8 cellular contexts compared by ENCODE assay signal in the genomic region with DNA sequence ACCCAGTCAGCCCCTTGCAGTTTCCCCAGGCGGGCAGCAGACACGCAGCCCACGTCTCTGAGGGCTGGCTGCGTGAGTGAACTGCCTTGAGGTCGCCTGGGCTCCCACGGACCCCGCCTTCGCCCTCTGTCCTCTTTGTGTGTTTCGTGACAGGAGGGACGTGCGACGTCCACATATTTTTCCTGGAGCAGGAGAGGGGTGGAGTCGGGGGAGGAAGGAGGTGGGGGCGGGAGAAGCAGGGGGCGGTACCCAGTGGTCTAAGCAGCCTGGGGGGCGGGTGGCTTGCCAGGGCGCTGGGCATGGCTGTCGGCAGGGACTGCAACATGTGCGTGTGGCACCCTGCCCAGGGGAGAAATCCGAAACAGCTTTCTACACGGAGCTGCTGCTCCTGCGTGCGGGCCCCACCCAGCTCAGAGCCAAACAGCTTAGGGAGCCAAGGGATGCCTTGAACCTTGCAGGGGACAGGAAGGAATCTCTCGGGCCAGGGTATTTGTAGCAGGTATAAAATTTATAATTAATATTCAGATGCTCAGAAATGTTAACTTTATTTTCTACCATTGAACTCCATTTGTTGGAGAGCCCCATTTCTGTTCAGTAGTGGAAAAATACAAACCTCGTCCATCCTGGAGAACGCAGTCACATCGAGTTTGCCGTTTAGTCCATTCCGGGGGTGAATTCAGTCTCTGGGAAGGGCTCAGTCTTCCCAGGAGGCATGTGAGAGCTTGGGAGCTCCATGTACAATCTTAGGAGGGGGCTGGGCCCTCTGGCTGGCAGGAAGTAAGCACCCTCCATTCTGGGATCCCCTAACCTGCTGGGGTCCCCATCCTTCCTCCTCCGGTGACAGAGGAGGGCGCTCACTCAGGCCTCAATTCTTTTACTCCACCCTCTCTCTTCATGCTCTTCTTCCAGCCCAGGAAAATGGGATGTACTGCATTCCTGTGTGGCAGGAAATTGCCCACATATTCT.
DNase-seq lines count a peak whose midpoint lies in the region; ATAC-seq, FAIRE-seq and TF ChIP-seq lines count a peak whose summit lies in the region.

No MANE protein-coding gene starts in this region.

- H3K4me1 ChIP-seq in Peyer's patch (peaks cover 0 to 9% (median 0%) of the 10 kb centered on the region in 4 donors), H1 (replicated peaks in 1 of 4; ENCODE audit: control insufficient read depth in 3 of 4, insufficient read depth in 4 of 4, low read length in 3 of 4) (peaks cover 5 to 16% (median 10%) of the 10 kb centered on the region in 4 experiments), thyroid gland (peaks cover 6 to 16% of the 10 kb centered on the region in 2 donors)

- WGBS in H1 (ENCODE audit: extremely low coverage in 1 of 2, insufficient coverage in 1 of 2, insufficient read length in 1 of 2, insufficient replicate concordance in 2 of 2, low coverage in 1 of 2, low lambda C conversion rate in 2 of 2, missing lambda C conversion rate in 1 of 2), 2 experiments = 14% methylated on average over 20 of the region's 31 CpGs; no CpG with 5 or more reads in 1 of the 2 experiments
- WGBS in thyroid gland, 2 donors = 5 to 8% methylated on average over 17 to 25 of the region's 31 CpGs

- H3K14ac ChIP-seq in H1 (ENCODE audit: insufficient read length) = no peak overlapping the region

- H3K27ac ChIP-seq in Peyer's patch (peak overlapping the region in 3 of 4 donors; percentile 11 to 48 (median 41)), H1 (ENCODE audit: low read depth, low read length) (no peak overlapping the region), thyroid gland (peak overlapping the region in 2 of 3 donors; percentile 52 to 55)

- no peaks in the 10 kb centered on the region for H4K20me1 ChIP-seq in H1 (replicated peaks in 1 of 2; ENCODE audit: control insufficient read depth in 1 of 2, insufficient read depth in 2 of 2, low read length in 2 of 2)

- no peaks in the 10 kb centered on the region for H3K79me2 ChIP-seq in H1 (ENCODE audit: control insufficient read depth in 1 of 2, insufficient read depth in 2 of 2, low read length in 2 of 2)

- no peak overlapping the region for H4K5ac ChIP-seq in H1 (ENCODE audit: insufficient read length, low read depth, low read length)

- intact Hi-C loops in thyroid gland (cut with DNase I) = no loop called here

- POLR2A ChIA-PET in H1 (lab: Charles Lee; ENCODE audit: partially characterized antibody) = interaction anchor here (0.9 kb wide), 1 partner anchor 189 kb away, joined by 3 read pairs; no protein-coding TSS in a partner anchor

- DNase-seq in 8988T = peak; percentile 50
- peak in 1 of 3 donors; percentile 58 for DNase-seq in Peyer's patch
- no peak for DNase-seq in H1 (ENCODE audit: low read depth in 1 of 2, low spot score in 2 of 2)
- DNase-seq in lung microvascular endothelial cell (ENCODE audit: low read depth in 2 of 2) = peak; percentile 39 to 69
- DNase-seq in thyroid gland = peak; percentile 84 to 85

- no peak overlapping the region for H2BK15ac ChIP-seq in H1 (ENCODE audit: low read length)

- H3K4ac ChIP-seq in H1 (replicated peaks; ENCODE audit: insufficient read length, low read depth, low read length) = no peak overlapping the region

- no peak overlapping the region for H3K23ac ChIP-seq in H1 (ENCODE audit: insufficient read length)

- H3K36me3 ChIP-seq in Peyer's patch (no peaks in the 10 kb centered on the region), H1 (ENCODE audit: control insufficient read depth in 2 of 4, insufficient read depth in 4 of 4, low read length in 3 of 4) (no peaks in the 10 kb centered on the region), thyroid gland (no peaks in the 10 kb centered on the region)

- TF ChIP-seq POLR2A in Peyer's patch (IDR thresholded peaks at IDR 0.05) (no peak), H1 (IDR thresholded peaks at IDR 0.05; ENCODE audit: control extremely low read depth in 1 of 2, low read depth in 2 of 2, low read length in 2 of 2) (no peak), thyroid gland (IDR thresholded peaks at IDR 0.05) (no peak)

- ATAC-seq in GM18511 (IDR thresholded peaks at IDR 0.05; ENCODE audit: unreplicated experiment) (peak; percentile 71), GM18858 (IDR thresholded peaks at IDR 0.05; ENCODE audit: unreplicated experiment) (no peak), GM21576 (IDR thresholded peaks at IDR 0.05; ENCODE audit: unreplicated experiment) (no peak)

- CTCF ChIA-PET in H1 (lab: Charles Lee; ENCODE audit: partially characterized antibody) = interaction anchor here (0.9 to 1.5 kb wide), 3 partner anchors 20 to 218 kb away, joined by 3 to 5 read pairs (median 3); no protein-coding TSS in a partner anchor

- peak overlapping the region; percentile 87 for H2AFZ ChIP-seq in H1 (ENCODE audit: low read length)

- H3K23me2 ChIP-seq in H1 (ENCODE audit: low read depth, low read length) = peaks cover 12% of the 10 kb centered on the region; the same call in 1 of the 2 replicates

- H3K9me3 ChIP-seq in Peyer's patch (no peaks in the 10 kb centered on the region), H1 (ENCODE audit: insufficient read depth in 2 of 2, low read depth in 1 of 2, low read length in 1 of 2) (no peaks in the 10 kb centered on the region), thyroid gland (no peaks in the 10 kb centered on the region)

- no peak overlapping the region for H2AK5ac ChIP-seq in H1 (ENCODE audit: low read depth, low read length)

- no peak overlapping the region for H3K9ac ChIP-seq in H1 (replicated peaks in 1 of 4; ENCODE audit: extremely low read depth in 1 of 4, low read depth in 3 of 4, low read length in 3 of 4)

- no peak overlapping the region for H4K91ac ChIP-seq in H1 (replicated peaks; ENCODE audit: insufficient read length, low read length)

- no peak for TF ChIP-seq EP300 in H1 (IDR thresholded peaks at IDR 0.05; ENCODE audit: borderline replicate concordance in 1 of 2, low read depth in 2 of 2, low read length in 2 of 2)

- H3K18ac ChIP-seq in H1 (ENCODE audit: extremely low read depth, low read length) = peak overlapping the region; percentile 78

- no peaks in the 10 kb centered on the region for H3K79me1 ChIP-seq in H1 (ENCODE audit: low read depth, low read length)

- TF ChIP-seq CTCF in Peyer's patch (IDR thresholded peaks at IDR 0.05) = no peak
- peak in 1 of 3 experiments; percentile 2; a peak in 1 of 4 replicates for TF ChIP-seq CTCF in H1 (IDR thresholded peaks at IDR 0.05; ENCODE audit: control extremely low read depth in 1 of 3, insufficient read depth in 1 of 3, low read depth in 1 of 3, low read length in 3 of 3)
- no peak for TF ChIP-seq CTCF in thyroid gland (IDR thresholded peaks at IDR 0.05)

- H3K4me3 ChIP-seq in Peyer's patch = peak overlapping the region; percentile 17 to 53 (median 34)
- H3K4me3 ChIP-seq in H1 (ENCODE audit: extremely low read depth in 1 of 4, insufficient read depth in 2 of 4, low read depth in 3 of 4, low read length in 4 of 4) = peak overlapping the region; percentile 30 to 56 (median 44); a peak in 7 of 8 replicates
- peak overlapping the region in 1 of 3 donors; percentile 26 for H3K4me3 ChIP-seq in thyroid gland (replicated peaks in 1 of 3)

- no peaks in the 10 kb centered on the region for H3K27me3 ChIP-seq in Peyer's patch
- peaks cover 0 to 7% (median 5%) of the 10 kb centered on the region in 4 experiments; a peak in 5 of 7 replicates for H3K27me3 ChIP-seq in H1 (replicated peaks in 1 of 4; ENCODE audit: control insufficient read depth in 3 of 4, extremely low read depth in 1 of 4, insufficient read depth in 3 of 4, low read length in 3 of 4)
- no peaks in the 10 kb centered on the region for H3K27me3 ChIP-seq in thyroid gland

- H4K8ac ChIP-seq in H1 (ENCODE audit: extremely low read depth, insufficient read depth, low read length) = no peak overlapping the region

- FAIRE-seq in H1 (lab: Jason Lieb, UNC) = no peak

- no peak for TF ChIP-seq RAD21 in H1 (IDR thresholded peaks at IDR 0.05 in 1 of 2, conservative IDR thresholded peaks at IDR 0.05 in 1 of 2; ENCODE audit: low read depth in 2 of 2, low read length in 2 of 2)

- H3K4me2 ChIP-seq in H1 (ENCODE audit: insufficient read depth in 1 of 2, low read depth in 2 of 2, low read length in 2 of 2) = peak overlapping the region; percentile 69 to 81

- H2BK20ac ChIP-seq in H1 (ENCODE audit: low read length) = no peak overlapping the region

- H2BK120ac ChIP-seq in H1 (replicated peaks; ENCODE audit: low read depth, low read length) = no peak overlapping the region

- 0 out of 2 replicates have a peak overlapping the region, but pooled peaks have one; percentile 66 for H2BK5ac ChIP-seq in H1 (ENCODE audit: low read depth, low read length)

- peak overlapping the region; percentile 71; the same call in 1 of the 2 replicates for H2BK12ac ChIP-seq in H1 (ENCODE audit: low read depth, low read length)

- H3K56ac ChIP-seq in H1 (replicated peaks; ENCODE audit: insufficient read length, low read depth, low read length) = no peak overlapping the region

TF ChIP-seq in H1, 55 proteins besides CTCF, POLR2A, EP300 and RAD21:
- TF ChIP-seq, protein P1, sequence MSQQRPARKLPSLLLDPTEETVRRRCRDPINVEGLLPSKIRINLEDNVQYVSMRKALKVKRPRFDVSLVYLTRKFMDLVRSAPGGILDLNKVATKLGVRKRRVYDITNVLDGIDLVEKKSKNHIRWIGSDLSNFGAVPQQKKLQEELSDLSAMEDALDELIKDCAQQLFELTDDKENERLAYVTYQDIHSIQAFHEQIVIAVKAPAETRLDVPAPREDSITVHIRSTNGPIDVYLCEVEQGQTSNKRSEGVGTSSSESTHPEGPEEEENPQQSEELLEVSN (IDR thresholded peaks at IDR 0.05) = peak; percentile 18; the same call in 1 of the 2 replicates
- peak; percentile 7 for TF ChIP-seq ASH2L (IDR thresholded peaks at IDR 0.05; ENCODE audit: low read length)
- TF ChIP-seq KDM4A (IDR thresholded peaks at IDR 0.05; ENCODE audit: low read depth, low read length, severe bottlenecking) = peak; percentile 17
- TF ChIP-seq KDM1A (IDR thresholded peaks at IDR 0.05; ENCODE audit: borderline replicate concordance, low read length) = no peak
- TF ChIP-seq, protein P2, sequence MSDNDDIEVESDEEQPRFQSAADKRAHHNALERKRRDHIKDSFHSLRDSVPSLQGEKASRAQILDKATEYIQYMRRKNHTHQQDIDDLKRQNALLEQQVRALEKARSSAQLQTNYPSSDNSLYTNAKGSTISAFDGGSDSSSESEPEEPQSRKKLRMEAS (IDR thresholded peaks at IDR 0.05) = peak; percentile 44; the same call in 1 of the 2 replicates

Comparison
In these comparisons a context has a peak if more than half of its experiments do, and no peak if none do; other contexts are left out.
1. DNase-seq: peak in 8988T (single experiment), lung microvascular endothelial cell (2 of 2) and thyroid gland (2 of 2); none in H1 (0 of 2).